ENCODE assay signal across 9 cellular contexts in genomic region chr1:227885135-227885647, GRCh38.
DNase-seq lines count a peak whose midpoint lies in the region; ATAC-seq and TF ChIP-seq lines count a peak whose summit lies in the region.
"Had no signal": no experiment of that assay in that cellular context is flagged by ENCODE, and none has a peak within 500 bp of the region (broad histone marks: within the 10 kb centered on the region; RNA-seq: fewer than 3 reads in every experiment).

No MANE protein-coding gene starts in this region.

- H3K18ac ChIP-seq in mesendoderm (ENCODE audit: low read length), result no peak overlapping the region

- H2AFZ ChIP-seq in fibroblast of lung (ENCODE audit: low read length), result no peak overlapping the region

- no peak overlapping the region for H4K8ac ChIP-seq in mesendoderm (ENCODE audit: low read depth, low read length)

- H3K4me1 ChIP-seq in fibroblast of lung (ENCODE audit: control insufficient read depth, extremely low read depth, insufficient read depth, low read length), result peaks cover 2% of the 10 kb centered on the region
- H3K4me1 ChIP-seq in mesendoderm (ENCODE audit: control insufficient read depth, low read depth, low read length), result no peaks in the 10 kb centered on the region

- peak; percentile 65 for ATAC-seq in activated CD8-positive, alpha-beta memory T cell treated with anti-CD3 and anti-CD28 coated beads, Interleukin-2, amount 10 ng/mL, durations not matched to agents 7 days and 5 days
- ATAC-seq in HG03342 (IDR thresholded peaks at IDR 0.05; ENCODE audit: unreplicated experiment), result no peak

- H3K4me3 ChIP-seq in H7 (ENCODE audit: insufficient read depth, low read depth, low read length) (no peak overlapping the region), fibroblast of lung (replicated peaks in 1 of 4; ENCODE audit: control extremely low read depth in 1 of 4, insufficient read depth in 1 of 4, low read depth in 3 of 4, low read length in 4 of 4) (no peak overlapping the region), skin epidermis (no peak overlapping the region), mesendoderm (ENCODE audit: low read length) (no peak overlapping the region)

- CTCF ChIA-PET in activated CD8-positive, alpha-beta memory T cell treated with anti-CD3 and anti-CD28 coated beads, Interleukin-2, amount 10 ng/mL, durations not matched to agents 7 days and 5 days (lab: Charles Lee), result interaction anchor here (1.6 kb wide), 1 partner anchor 119 kb away, joined by 4 read pairs; no protein-coding TSS in a partner anchor

- H3K56ac ChIP-seq in mesendoderm (ENCODE audit: low read length), result no peak overlapping the region

- H3K23ac ChIP-seq in mesendoderm (ENCODE audit: low read length), result no peak overlapping the region

- no peak overlapping the region for H3K9ac ChIP-seq in fibroblast of lung (ENCODE audit: insufficient read depth, low read length)
- no peak overlapping the region for H3K9ac ChIP-seq in mesendoderm (ENCODE audit: low read length)

- H3K27ac ChIP-seq in fibroblast of lung (ENCODE audit: insufficient read depth, low read length) (no peak overlapping the region), skin epidermis (peak overlapping the region in 14 of 21 experiments; percentile 5 to 87 (median 56)), mesendoderm (ENCODE audit: low read depth, low read length) (no peak overlapping the region)

- no peak overlapping the region for H3K4me3 Mint-ChIP-seq in activated CD8-positive, alpha-beta memory T cell treated with anti-CD3 and anti-CD28 coated beads, Interleukin-2, amount 10 ng/mL, durations not matched to agents 7 days and 5 days

- WGBS in mesendoderm (ENCODE audit: extremely low coverage, insufficient coverage, low lambda C conversion rate), result no CpG with 5 or more reads among the region's 8 CpGs

- H3K79me2 ChIP-seq in fibroblast of lung (ENCODE audit: control insufficient read depth, insufficient read depth, low read length) (no peaks in the 10 kb centered on the region), mesendoderm (ENCODE audit: control insufficient read depth, insufficient read depth, low read length) (no peaks in the 10 kb centered on the region)

- peak overlapping the region; percentile 76 for H3K27ac Mint-ChIP-seq in activated CD8-positive, alpha-beta memory T cell treated with anti-CD3 and anti-CD28 coated beads, Interleukin-2, amount 10 ng/mL, durations not matched to agents 7 days and 5 days

- H3K9me3 Mint-ChIP-seq in activated CD8-positive, alpha-beta memory T cell treated with anti-CD3 and anti-CD28 coated beads, Interleukin-2, amount 10 ng/mL, durations not matched to agents 7 days and 5 days (ENCODE audit: low read depth), result no peaks in the 10 kb centered on the region

- H2BK15ac ChIP-seq in mesendoderm (replicated peaks; ENCODE audit: low read depth), result no peak overlapping the region

- H2AK5ac ChIP-seq in mesendoderm (ENCODE audit: low read length), result no peak overlapping the region

- DNase-seq in H7 (peak; percentile 40), fibroblast of lung (ENCODE audit: low read depth in 2 of 2) (no peak), hepatic stellate cell (ENCODE audit: low spot score) (no peak), mesendoderm (no peak), amniotic stem cell (lab: John Stamatoyannopoulos, UW) (no peak)
- peak; percentile 67 for DNase-seq in activated CD8-positive, alpha-beta memory T cell treated with anti-CD3 and anti-CD28 coated beads, Interleukin-2, amount 10 ng/mL, durations not matched to agents 7 days and 5 days
- DNase-seq: NCI-H1417 treated with DMSO at 0.1 percent for 48 hours had no signal

- TF ChIP-seq CTCF in fibroblast of lung (conservative IDR thresholded peaks at IDR 0.05 in 1 of 2, IDR thresholded peaks at IDR 0.05 in 1 of 2; ENCODE audit: low read depth in 1 of 2, low read length in 2 of 2), result no peak

- H3K27me3 Mint-ChIP-seq in activated CD8-positive, alpha-beta memory T cell treated with anti-CD3 and anti-CD28 coated beads, Interleukin-2, amount 10 ng/mL, durations not matched to agents 7 days and 5 days, result peaks cover 3% of the 10 kb centered on the region

- H3K4me2 ChIP-seq in fibroblast of lung (ENCODE audit: extremely low read depth, insufficient read depth, low read length) (peak overlapping the region; percentile 25), mesendoderm (ENCODE audit: low read length) (no peak overlapping the region)

- no peak overlapping the region for H2BK120ac ChIP-seq in mesendoderm (ENCODE audit: low read depth, low read length)

- H3K27me3 ChIP-seq in H7 (ENCODE audit: control insufficient read depth, insufficient read depth, low read length) (no peaks in the 10 kb centered on the region), fibroblast of lung (ENCODE audit: control insufficient read depth, insufficient read depth, low read length) (no peaks in the 10 kb centered on the region), mesendoderm (ENCODE audit: insufficient read depth, low read length, poor library complexity) (no peaks in the 10 kb centered on the region)

- H3K36me3 ChIP-seq in H7 (replicated peaks; ENCODE audit: control insufficient read depth, insufficient read depth, low read length), result no peaks in the 10 kb centered on the region
- no peaks in the 10 kb centered on the region for H3K36me3 ChIP-seq in fibroblast of lung (ENCODE audit: control insufficient read depth, insufficient read depth, low read length)
- no peaks in the 10 kb centered on the region for H3K36me3 ChIP-seq in mesendoderm (ENCODE audit: control insufficient read depth, insufficient read depth, low read length)

- H3K36me3 Mint-ChIP-seq in activated CD8-positive, alpha-beta memory T cell treated with anti-CD3 and anti-CD28 coated beads, Interleukin-2, amount 10 ng/mL, durations not matched to agents 7 days and 5 days, result no peaks in the 10 kb centered on the region

- H4K5ac ChIP-seq in mesendoderm (ENCODE audit: low read length), result no peak overlapping the region

- no peak overlapping the region for H3K4ac ChIP-seq in mesendoderm (ENCODE audit: low read depth, low read length)

- no peaks in the 10 kb centered on the region for H3K9me3 ChIP-seq in fibroblast of lung (ENCODE audit: control insufficient read depth, insufficient read depth, low read depth, low read length)

- H4K20me1 ChIP-seq in fibroblast of lung (ENCODE audit: control insufficient read depth, extremely low read depth, insufficient read depth, low read length), result no peaks in the 10 kb centered on the region

- peaks cover 10% of the 10 kb centered on the region for H3K4me1 Mint-ChIP-seq in activated CD8-positive, alpha-beta memory T cell treated with anti-CD3 and anti-CD28 coated beads, Interleukin-2, amount 10 ng/mL, durations not matched to agents 7 days and 5 days

- H3K79me1 ChIP-seq in mesendoderm (ENCODE audit: low read length), result no peaks in the 10 kb centered on the region

- H2BK5ac ChIP-seq in mesendoderm (ENCODE audit: low read length), result no peak overlapping the region

Comparison
In these comparisons a context has a peak if more than half of its experiments do, and no peak if none do; other contexts are left out.
1. DNase-seq: peak in H7 (single experiment) and activated CD8-positive, alpha-beta memory T cell treated with anti-CD3 and anti-CD28 coated beads, Interleukin-2, amount 10 ng/mL, durations not matched to agents 7 days and 5 days (single experiment); none in fibroblast of lung (0 of 2), hepatic stellate cell (single experiment), mesendoderm (single experiment) and amniotic stem cell (single experiment).
2. H3K27ac ChIP-seq: peak in skin epidermis (14 of 21); none in fibroblast of lung (single experiment) and mesendoderm (single experiment).